ENCODE assay signal across 1 cellular context in genomic region chr16:1012722-1013592, GRCh38.
TF ChIP-seq lines count a peak whose summit lies in the region.

No MANE protein-coding gene starts in this region.

TF ChIP-seq in HEK293, 187 proteins besides CTCF, POLR2A, EP300 and RAD21 (continued from another document):
- TF ChIP-seq ZBTB26 (tag by site-specific recombination; optimal IDR thresholded peaks at IDR 0.05), result peak; percentile 19
- TF ChIP-seq ZNF600 (tag by site-specific recombination; IDR thresholded peaks at IDR 0.05), result no peak
- no peak for TF ChIP-seq ZNF214 (tag by site-specific recombination; IDR thresholded peaks at IDR 0.05; ENCODE audit: borderline replicate concordance)
- no peak for TF ChIP-seq ZSCAN4 (tag by site-specific recombination; IDR thresholded peaks at IDR 0.05)
- no peak for TF ChIP-seq ZBTB10 (tag by site-specific recombination; IDR thresholded peaks at IDR 0.05)
- no peak for TF ChIP-seq ZBTB11 (tag by site-specific recombination; conservative IDR thresholded peaks at IDR 0.05; ENCODE audit: low read depth)
- no peak for TF ChIP-seq ZBTB49 (tag by site-specific recombination; IDR thresholded peaks at IDR 0.05; ENCODE audit: low read depth)
- TF ChIP-seq, protein P1, sequence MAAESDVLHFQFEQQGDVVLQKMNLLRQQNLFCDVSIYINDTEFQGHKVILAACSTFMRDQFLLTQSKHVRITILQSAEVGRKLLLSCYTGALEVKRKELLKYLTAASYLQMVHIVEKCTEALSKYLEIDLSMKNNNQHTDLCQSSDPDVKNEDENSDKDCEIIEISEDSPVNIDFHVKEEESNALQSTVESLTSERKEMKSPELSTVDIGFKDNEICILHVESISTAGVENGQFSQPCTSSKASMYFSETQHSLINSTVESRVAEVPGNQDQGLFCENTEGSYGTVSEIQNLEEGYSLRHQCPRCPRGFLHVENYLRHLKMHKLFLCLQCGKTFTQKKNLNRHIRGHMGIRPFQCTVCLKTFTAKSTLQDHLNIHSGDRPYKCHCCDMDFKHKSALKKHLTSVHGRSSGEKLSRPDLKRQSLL (tag by site-specific recombination; IDR thresholded peaks at IDR 0.05), result no peak
- TF ChIP-seq ZNF560 (tag by site-specific recombination; IDR thresholded peaks at IDR 0.05; ENCODE audit: borderline replicate concordance), result no peak
- no peak for TF ChIP-seq ZNF777 (tag by site-specific recombination; IDR thresholded peaks at IDR 0.05; ENCODE audit: borderline replicate concordance)
- TF ChIP-seq ZNF660 (tag by site-specific recombination; IDR thresholded peaks at IDR 0.05), result no peak
- TF ChIP-seq GLIS2 (tag by site-specific recombination; IDR thresholded peaks at IDR 0.05), result peak; percentile 22
- TF ChIP-seq KLF8 (tag by site-specific recombination; IDR thresholded peaks at IDR 0.05), result peak; percentile 38; the same call in 1 of the 2 replicates
- no peak for TF ChIP-seq ZBTB44 (tag by site-specific recombination; IDR thresholded peaks at IDR 0.05)
- no peak for TF ChIP-seq ZNF571 (tag by site-specific recombination; IDR thresholded peaks at IDR 0.05)
- TF ChIP-seq ZNF645 (tag by site-specific recombination; IDR thresholded peaks at IDR 0.05), result no peak
- peak; percentile 59 for TF ChIP-seq SCRT2 (tag by site-specific recombination; IDR thresholded peaks at IDR 0.05)
- TF ChIP-seq, protein P2, sequence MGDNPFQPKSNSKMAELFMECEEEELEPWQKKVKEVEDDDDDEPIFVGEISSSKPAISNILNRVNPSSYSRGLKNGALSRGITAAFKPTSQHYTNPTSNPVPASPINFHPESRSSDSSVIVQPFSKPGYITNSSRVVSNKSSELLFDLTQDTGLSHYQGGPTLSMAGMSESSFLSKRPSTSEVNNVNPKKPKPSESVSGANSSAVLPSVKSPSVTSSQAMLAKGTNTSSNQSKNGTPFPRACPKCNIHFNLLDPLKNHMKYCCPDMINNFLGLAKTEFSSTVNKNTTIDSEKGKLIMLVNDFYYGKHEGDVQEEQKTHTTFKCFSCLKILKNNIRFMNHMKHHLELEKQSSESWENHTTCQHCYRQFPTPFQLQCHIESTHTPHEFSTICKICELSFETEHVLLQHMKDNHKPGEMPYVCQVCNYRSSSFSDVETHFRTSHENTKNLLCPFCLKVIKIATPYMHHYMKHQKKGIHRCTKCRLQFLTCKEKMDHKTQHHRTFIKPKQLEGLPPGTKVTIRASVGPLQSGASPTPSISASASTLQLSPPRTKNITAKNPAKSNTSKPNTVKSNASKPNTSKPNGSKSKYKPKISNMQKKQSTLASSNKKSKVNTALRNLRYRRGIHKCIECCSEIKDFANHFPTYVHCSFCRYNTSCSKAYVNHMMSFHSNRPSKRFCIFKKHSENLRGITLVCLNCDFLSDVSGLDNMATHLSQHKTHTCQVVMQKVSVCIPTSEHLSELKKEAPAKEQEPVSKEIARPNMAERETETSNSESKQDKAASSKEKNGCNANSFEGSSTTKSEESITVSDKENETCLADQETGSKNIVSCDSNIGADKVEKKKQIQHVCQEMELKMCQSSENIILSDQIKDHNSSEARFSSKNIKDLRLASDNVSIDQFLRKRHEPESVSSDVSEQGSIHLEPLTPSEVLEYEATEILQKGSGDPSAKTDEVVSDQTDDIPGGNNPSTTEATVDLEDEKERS (tag by site-specific recombination; IDR thresholded peaks at IDR 0.05), result no peak
- TF ChIP-seq IKZF3 (tag by site-specific recombination; IDR thresholded peaks at IDR 0.05), result no peak
- no peak for TF ChIP-seq ZNF521 (tag by site-specific recombination; IDR thresholded peaks at IDR 0.05)
- TF ChIP-seq ZNF555 (tag by site-specific recombination; conservative IDR thresholded peaks at IDR 0.05), result no peak
- TF ChIP-seq ZNF549 (tag by site-specific recombination; IDR thresholded peaks at IDR 0.05), result no peak
- TF ChIP-seq ZNF155 (tag by site-specific recombination; IDR thresholded peaks at IDR 0.05), result no peak
- TF ChIP-seq MZF1 (tag by site-specific recombination; IDR thresholded peaks at IDR 0.05; ENCODE audit: borderline replicate concordance), result no peak
- peak; percentile 85 for TF ChIP-seq SCRT1 (tag by site-specific recombination; IDR thresholded peaks at IDR 0.05; ENCODE audit: borderline replicate concordance)
- no peak for TF ChIP-seq SALL2 (tag by site-specific recombination; IDR thresholded peaks at IDR 0.05; ENCODE audit: borderline replicate concordance)
- no peak for TF ChIP-seq ZNF596 (tag by site-specific recombination; IDR thresholded peaks at IDR 0.05)
- TF ChIP-seq ZNF664 (tag by site-specific recombination; IDR thresholded peaks at IDR 0.05), result no peak
